ENCODE assay signal across 12 cellular contexts in the genomic region with DNA sequence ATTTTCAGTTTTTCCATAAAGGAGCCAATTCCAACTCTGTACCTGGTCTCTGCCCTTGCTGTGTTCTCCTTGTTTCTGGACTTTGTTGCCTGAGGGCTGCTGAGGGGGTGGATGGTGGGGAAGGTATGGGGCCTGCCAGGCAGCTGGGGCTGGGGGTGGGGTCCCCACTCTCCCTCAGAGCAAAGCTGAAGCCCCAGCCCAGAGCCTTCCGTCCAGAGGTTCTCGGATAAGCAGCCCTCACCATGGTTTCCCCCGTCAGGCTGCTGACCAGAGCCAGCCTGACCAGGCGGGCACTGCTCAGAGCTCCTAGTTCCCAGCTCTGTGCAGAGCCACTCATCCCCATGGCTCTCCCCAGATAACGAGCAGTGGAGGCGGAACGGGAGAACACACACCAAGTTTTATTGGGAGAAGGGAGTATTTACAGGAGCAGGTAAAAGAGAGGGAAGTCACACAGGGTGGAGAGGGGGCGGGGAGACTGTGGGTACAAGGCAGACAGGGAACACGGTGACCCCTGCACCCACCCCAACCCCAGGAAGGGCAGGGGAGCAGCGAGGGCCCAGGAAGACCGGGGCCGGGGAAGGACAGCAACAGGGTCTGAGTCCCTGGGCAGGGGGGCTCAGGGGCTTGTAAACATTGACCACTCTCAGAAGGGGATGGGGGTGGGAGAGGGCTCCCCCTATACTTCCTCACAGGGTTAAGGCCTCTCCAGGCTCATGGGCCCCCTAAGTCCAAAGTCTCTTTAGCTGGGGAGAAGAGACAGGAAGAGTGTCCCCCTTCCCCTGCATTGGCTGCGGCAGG. TPM values are rescaled to one million over a fixed set of nuclear protein-coding genes. Genes with fewer than 3 reads are reported as not detected.
A peak's percentile ranks its signal among the peaks of the same experiment; 100 is the strongest.
DNase-seq lines count a peak whose midpoint lies in the region; ATAC-seq and TF ChIP-seq lines count a peak whose summit lies in the region.
"Had no signal": no experiment of that assay in that cellular context is flagged by ENCODE, and none has a peak within 500 bp of the region (broad histone marks: within the 10 kb centered on the region; RNA-seq: fewer than 3 reads in every experiment).

No MANE protein-coding gene starts in this region.

- intact Hi-C loops in heart right ventricle (cut with DNase I) (loop anchor here in 3 of 10 donors (5.0 to 10.0 kb wide), 3 partner anchors 67 to 247 kb away; a partner anchor contains a TSS), head of caudate nucleus (cut with DNase I) (no loop called here), tibial artery (cut with DNase I; ENCODE audit: low total_unique reads) (loop anchor here (5.0 to 10.0 kb wide), 2 partner anchors 92 to 205 kb away; a partner anchor contains a TSS)

- DNase-seq in cardiac muscle cell (ENCODE audit: low read depth in 1 of 2, low spot score in 1 of 2), result no peak
- no peak for DNase-seq in heart right ventricle
- no peak for DNase-seq in WTC11 (ENCODE audit: low spot score)
- peak in 26 of 42 donors; percentile 32 to 86 (median 62) for DNase-seq in head of caudate nucleus
- DNase-seq in tibial artery, result no peak
- no peak for DNase-seq in NCI-H1436 (lab: John Stamatoyannopoulos, UW)
- DNase-seq in islet precursor cell, result no peak
- DNase-seq: activated T-cell treated with anti-CD3 and anti-CD28 coated beads, Interleukin-2, amount 50 U/mL, for 72 hours; C1 segment of cervical spinal cord; NCI-H446 treated with DMSO at 0.1 percent for 48 hours had no signal

- no peaks in the 10 kb centered on the region for H3K27me3 Mint-ChIP-seq in WTC11 (ENCODE audit: low read depth)

- H3K4me1 ChIP-seq in cardiac muscle cell (ENCODE audit: low read depth) (peaks cover 4% of the 10 kb centered on the region), heart right ventricle (peaks cover 0 to 49% (median 23%) of the 10 kb centered on the region in 9 donors), tibial artery (peaks cover 0 to 32% (median 12%) of the 10 kb centered on the region in 4 donors)

- POLR2A ChIA-PET in WTC11 (lab: Charles Lee), result interaction anchor here (1.1 to 2.0 kb wide), 3 partner anchors 26 to 67 kb away, joined by 3 to 9 read pairs (median 3); a partner anchor contains a TSS

- no peaks in the 10 kb centered on the region for H3K27me3 ChIP-seq in cardiac muscle cell
- H3K27me3 ChIP-seq in heart right ventricle, result no peaks in the 10 kb centered on the region
- no peaks in the 10 kb centered on the region for H3K27me3 ChIP-seq in tibial artery

- H3K4me1 Mint-ChIP-seq in WTC11, result peaks cover 11% of the 10 kb centered on the region

- no peak for ATAC-seq in heart right ventricle
- ATAC-seq in WTC11, result no peak
- no peak for ATAC-seq in GM18498 (IDR thresholded peaks at IDR 0.05; ENCODE audit: unreplicated experiment)
- ATAC-seq: activated T-cell treated with anti-CD3 and anti-CD28 coated beads, Interleukin-2, amount 50 U/mL, for 72 hours had no signal

- TF ChIP-seq CTCF in cardiac muscle cell (IDR thresholded peaks at IDR 0.05; ENCODE audit: low read depth, low read length) (no peak), heart right ventricle (IDR thresholded peaks at IDR 0.05) (no peak), WTC11 (IDR thresholded peaks at IDR 0.05) (no peak), tibial artery (IDR thresholded peaks at IDR 0.05) (no peak)

- H3K9me3 Mint-ChIP-seq in WTC11, result no peaks in the 10 kb centered on the region
- H3K9me3 Mint-ChIP-seq: activated T-cell treated with anti-CD3 and anti-CD28 coated beads, Interleukin-2, amount 50 U/mL, for 72 hours had no signal

- H3K4me3 Mint-ChIP-seq in WTC11, result no peak overlapping the region

- H3K9me3 ChIP-seq in cardiac muscle cell (ENCODE audit: low read depth), result no peaks in the 10 kb centered on the region
- no peaks in the 10 kb centered on the region for H3K9me3 ChIP-seq in heart right ventricle
- H3K9me3 ChIP-seq in tibial artery, result no peaks in the 10 kb centered on the region

- H3K4me3 ChIP-seq in cardiac muscle cell (no peak overlapping the region), heart right ventricle (no peak overlapping the region), tibial artery (no peak overlapping the region)

- peaks cover 18% of the 10 kb centered on the region for H3K36me3 Mint-ChIP-seq in WTC11

- H3K36me3 ChIP-seq in cardiac muscle cell, result peaks cover 40% of the 10 kb centered on the region
- peaks cover 0 to 82% (median 57%) of the 10 kb centered on the region in 9 donors for H3K36me3 ChIP-seq in heart right ventricle
- peaks cover 59 to 79% (median 73%) of the 10 kb centered on the region in 3 donors for H3K36me3 ChIP-seq in tibial artery

- H3K27ac Mint-ChIP-seq in WTC11, result peak overlapping the region; percentile 91

- WGBS in heart right ventricle, 2 donors, result 67 to 69% methylated on average over 12 to 13 of the region's 13 CpGs

- CTCF ChIA-PET in WTC11 (lab: Charles Lee), result interaction anchor here (0.8 to 2.9 kb wide), 8 partner anchors 11 to 67 kb away, joined by 3 to 15 read pairs (median 5); a partner anchor contains a TSS

- H3K27ac ChIP-seq in cardiac muscle cell (peak overlapping the region; percentile 68), heart right ventricle (peak overlapping the region in 4 of 10 donors; percentile 49 to 53 (median 52)), tibial artery (peak overlapping the region; percentile 50 to 51)
- H3K27ac ChIP-seq: KMS-11 had no signal

TF ChIP-seq in WTC11, 78 proteins besides CTCF, POLR2A, EP300 and RAD21 (continues in another document):
- TF ChIP-seq, protein P1, sequence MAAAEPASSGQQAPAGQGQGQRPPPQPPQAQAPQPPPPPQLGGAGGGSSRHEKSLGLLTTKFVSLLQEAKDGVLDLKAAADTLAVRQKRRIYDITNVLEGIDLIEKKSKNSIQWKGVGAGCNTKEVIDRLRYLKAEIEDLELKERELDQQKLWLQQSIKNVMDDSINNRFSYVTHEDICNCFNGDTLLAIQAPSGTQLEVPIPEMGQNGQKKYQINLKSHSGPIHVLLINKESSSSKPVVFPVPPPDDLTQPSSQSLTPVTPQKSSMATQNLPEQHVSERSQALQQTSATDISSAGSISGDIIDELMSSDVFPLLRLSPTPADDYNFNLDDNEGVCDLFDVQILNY (CRISPR knock-in tag; IDR thresholded peaks at IDR 0.05), result no peak
- TF ChIP-seq IRF2 (CRISPR knock-in tag; IDR thresholded peaks at IDR 0.05; ENCODE audit: borderline replicate concordance, low read depth), result no peak
- TF ChIP-seq ZNF138 (CRISPR knock-in tag; conservative IDR thresholded peaks at IDR 0.05), result no peak
- TF ChIP-seq SOX15 (CRISPR knock-in tag; IDR thresholded peaks at IDR 0.05), result no peak
- no peak for TF ChIP-seq ETV6 (CRISPR knock-in tag; IDR thresholded peaks at IDR 0.05)
- TF ChIP-seq, protein P2, sequence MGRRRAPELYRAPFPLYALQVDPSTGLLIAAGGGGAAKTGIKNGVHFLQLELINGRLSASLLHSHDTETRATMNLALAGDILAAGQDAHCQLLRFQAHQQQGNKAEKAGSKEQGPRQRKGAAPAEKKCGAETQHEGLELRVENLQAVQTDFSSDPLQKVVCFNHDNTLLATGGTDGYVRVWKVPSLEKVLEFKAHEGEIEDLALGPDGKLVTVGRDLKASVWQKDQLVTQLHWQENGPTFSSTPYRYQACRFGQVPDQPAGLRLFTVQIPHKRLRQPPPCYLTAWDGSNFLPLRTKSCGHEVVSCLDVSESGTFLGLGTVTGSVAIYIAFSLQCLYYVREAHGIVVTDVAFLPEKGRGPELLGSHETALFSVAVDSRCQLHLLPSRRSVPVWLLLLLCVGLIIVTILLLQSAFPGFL (CRISPR knock-in tag; IDR thresholded peaks at IDR 0.05; ENCODE audit: borderline replicate concordance), result no peak
- TF ChIP-seq GRHL2 (CRISPR knock-in tag; IDR thresholded peaks at IDR 0.05; ENCODE audit: insufficient replicate concordance, severe bottlenecking), result no peak
- TF ChIP-seq, protein P3, sequence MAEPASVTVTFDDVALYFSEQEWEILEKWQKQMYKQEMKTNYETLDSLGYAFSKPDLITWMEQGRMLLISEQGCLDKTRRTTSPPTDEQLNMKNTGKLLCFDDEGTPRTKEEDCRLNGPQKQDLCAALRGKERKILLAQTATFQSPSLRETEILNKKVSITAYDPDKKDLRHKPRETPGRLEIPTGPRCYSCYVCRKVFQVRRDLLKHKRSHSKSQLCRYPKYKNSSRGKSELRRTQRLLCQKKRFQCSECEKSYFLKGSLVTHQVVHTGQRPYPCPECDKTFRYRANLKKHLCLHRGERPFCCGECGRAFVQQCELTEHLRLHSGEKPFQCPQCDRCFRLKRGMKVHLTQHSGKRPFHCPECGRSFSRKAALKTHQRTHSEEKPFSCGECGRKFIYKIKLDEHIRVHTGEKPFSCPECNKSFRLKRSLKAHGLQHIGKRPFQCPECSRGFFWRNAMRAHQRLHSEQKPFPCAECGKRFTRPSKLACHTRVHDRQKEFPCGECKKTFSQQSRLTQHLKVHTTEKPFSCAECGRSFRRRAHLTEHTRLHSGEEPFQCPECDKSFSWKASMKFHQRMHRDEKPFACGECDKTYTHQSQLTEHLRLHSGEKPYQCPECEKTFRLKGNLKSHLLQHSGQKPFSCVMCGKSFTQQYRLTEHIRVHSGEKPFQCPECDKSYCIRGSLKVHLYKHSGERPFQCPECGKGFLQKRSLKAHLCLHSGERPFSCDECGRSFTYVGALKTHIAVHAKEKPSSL (CRISPR knock-in tag; conservative IDR thresholded peaks at IDR 0.05), result no peak

RNA-seq across cellular contexts. Expression of a gene that starts 5.8 kb away (rescaled TPM):
- total RNA-seq in cardiac muscle cell (233 and 234 TPM in 2 replicates), heart right ventricle (100 to 1,000 TPM in 7 of 10 donors, 10 to 100 TPM in 3; 91.6 to 150 (median 106) TPM), WTC11 (2021) (182 to 194 TPM (median 184 TPM) in 3 replicates)
- polyA plus RNA-seq in cardiac muscle cell (241 and 286 TPM in 2 replicates), heart right ventricle (100 to 1,000 TPM in 1 of 2 donors, 10 to 100 TPM in 1; 32.8 to 227 TPM)

RNA-seq across cellular contexts. Expression of a gene that starts 14.7 kb away (rescaled TPM):
- 31.9 and 53.2 TPM in 2 replicates for total RNA-seq in cardiac muscle cell
- polyA plus RNA-seq in cardiac muscle cell, result 14.0 and 20.1 TPM in 2 replicates
- total RNA-seq in heart right ventricle, result 10 to 100 TPM; 20.5 to 33.9 (median 24.2) TPM
- polyA plus RNA-seq in heart right ventricle, result 10 to 100 TPM in 1 of 2 donors, 1 to 10 TPM in 1; 9.4 to 47.3 TPM
- 116 to 130 TPM (median 123 TPM) in 3 replicates for total RNA-seq in WTC11 (2021)

RNA-seq across cellular contexts. Expression of a gene that starts 23.1 kb away (rescaled TPM):
- total RNA-seq in cardiac muscle cell (not detected in 2 replicates), heart right ventricle (not detected), WTC11 (2021) (0.96 to 1.3 TPM (median 0.99 TPM) in 3 replicates)
- polyA plus RNA-seq in cardiac muscle cell (not detected in 2 replicates), heart right ventricle (not detected)
- total RNA-seq: activated T-cell treated with anti-CD3 and anti-CD28 coated beads, Interleukin-2, amount 50 U/mL, for 72 hours had no signal

RNA-seq across cellular contexts. Expression of a gene that starts 26.6 kb away (rescaled TPM):
- total RNA-seq in cardiac muscle cell (30.6 and 45.7 TPM in 2 replicates), heart right ventricle (10 to 100 TPM; 23.2 to 34.9 (median 25.3) TPM), WTC11 (2021) (71.9 to 79.2 TPM (median 78.1 TPM) in 3 replicates)
- polyA plus RNA-seq in cardiac muscle cell (40.2 and 68.3 TPM in 2 replicates), heart right ventricle (10 to 100 TPM; 35.5 to 71.5 TPM)

RNA-seq across cellular contexts. Expression of a gene that starts 38.0 kb away (rescaled TPM):
- total RNA-seq in cardiac muscle cell (0.89 and 2.5 TPM in 2 replicates), heart right ventricle (under 1 TPM in 3 of 10 donors, not detected in 7; 0.20 to 0.57 (median 0.49) TPM), WTC11 (2021) (5.7 to 7.1 TPM (median 5.8 TPM) in 3 replicates)
- polyA plus RNA-seq in cardiac muscle cell (0.39 TPM in 1 of 2 replicates, not detected in the other), heart right ventricle (under 1 TPM; 0.29 to 0.58 TPM)

Comparison
In these comparisons a context has a peak if more than half of its experiments do, and no peak if none do; other contexts are left out.
1. DNase-seq: peak in head of caudate nucleus (26 of 42); none in cardiac muscle cell (0 of 2), heart right ventricle (0 of 2), WTC11 (single experiment), tibial artery (0 of 2), NCI-H1436 (single experiment) and islet precursor cell (single experiment).